ENCODE assay signal across 1 cellular context in the genomic region with DNA sequence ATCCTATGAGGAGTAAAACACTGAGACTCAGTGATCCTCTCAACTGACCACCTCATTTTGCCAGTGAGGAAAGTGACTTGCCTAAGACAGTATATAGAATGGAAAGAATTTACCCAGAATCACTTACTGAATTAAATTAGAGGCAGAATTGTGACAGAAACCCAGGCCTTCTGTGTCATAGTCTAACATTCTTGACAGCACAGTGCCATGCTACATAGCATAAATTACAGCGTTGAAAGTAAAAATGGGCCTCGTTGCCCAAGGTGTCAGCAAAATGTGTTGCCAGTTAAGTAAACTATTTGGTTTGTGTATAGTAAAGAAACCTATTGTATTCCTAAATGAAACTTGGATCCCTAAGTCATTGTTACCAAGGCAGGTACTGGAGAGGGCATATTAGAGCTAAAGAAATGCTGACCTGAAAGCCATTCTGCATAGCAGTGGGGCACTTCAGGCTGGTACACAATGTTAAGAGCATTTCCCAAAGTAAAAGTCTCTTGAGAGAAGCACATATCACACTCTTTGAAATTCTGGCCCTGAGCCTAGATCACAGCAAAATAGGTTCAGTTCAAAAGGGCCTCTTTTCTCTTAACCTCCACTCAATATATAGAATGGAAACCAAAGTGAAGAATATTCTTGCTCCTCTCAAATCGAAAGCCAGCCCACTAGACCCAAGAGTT.
TF ChIP-seq lines count a peak whose summit lies in the region.

No MANE protein-coding gene starts in this region.

TF ChIP-seq in GM23338, 12 proteins besides CTCF, POLR2A, EP300 and RAD21 (continued from another document):
- TF ChIP-seq ZNF462 (CRISPR knock-in tag; IDR thresholded peaks at IDR 0.05) (no peak), ZNF331 (CRISPR knock-in tag; IDR thresholded peaks at IDR 0.05; ENCODE audit: low read depth) (no peak), ZNF114 (CRISPR knock-in tag; IDR thresholded peaks at IDR 0.05) (no peak), NANOG (IDR thresholded peaks at IDR 0.05; ENCODE audit: borderline replicate concordance) (no peak)
- TF ChIP-seq, protein P1, sequence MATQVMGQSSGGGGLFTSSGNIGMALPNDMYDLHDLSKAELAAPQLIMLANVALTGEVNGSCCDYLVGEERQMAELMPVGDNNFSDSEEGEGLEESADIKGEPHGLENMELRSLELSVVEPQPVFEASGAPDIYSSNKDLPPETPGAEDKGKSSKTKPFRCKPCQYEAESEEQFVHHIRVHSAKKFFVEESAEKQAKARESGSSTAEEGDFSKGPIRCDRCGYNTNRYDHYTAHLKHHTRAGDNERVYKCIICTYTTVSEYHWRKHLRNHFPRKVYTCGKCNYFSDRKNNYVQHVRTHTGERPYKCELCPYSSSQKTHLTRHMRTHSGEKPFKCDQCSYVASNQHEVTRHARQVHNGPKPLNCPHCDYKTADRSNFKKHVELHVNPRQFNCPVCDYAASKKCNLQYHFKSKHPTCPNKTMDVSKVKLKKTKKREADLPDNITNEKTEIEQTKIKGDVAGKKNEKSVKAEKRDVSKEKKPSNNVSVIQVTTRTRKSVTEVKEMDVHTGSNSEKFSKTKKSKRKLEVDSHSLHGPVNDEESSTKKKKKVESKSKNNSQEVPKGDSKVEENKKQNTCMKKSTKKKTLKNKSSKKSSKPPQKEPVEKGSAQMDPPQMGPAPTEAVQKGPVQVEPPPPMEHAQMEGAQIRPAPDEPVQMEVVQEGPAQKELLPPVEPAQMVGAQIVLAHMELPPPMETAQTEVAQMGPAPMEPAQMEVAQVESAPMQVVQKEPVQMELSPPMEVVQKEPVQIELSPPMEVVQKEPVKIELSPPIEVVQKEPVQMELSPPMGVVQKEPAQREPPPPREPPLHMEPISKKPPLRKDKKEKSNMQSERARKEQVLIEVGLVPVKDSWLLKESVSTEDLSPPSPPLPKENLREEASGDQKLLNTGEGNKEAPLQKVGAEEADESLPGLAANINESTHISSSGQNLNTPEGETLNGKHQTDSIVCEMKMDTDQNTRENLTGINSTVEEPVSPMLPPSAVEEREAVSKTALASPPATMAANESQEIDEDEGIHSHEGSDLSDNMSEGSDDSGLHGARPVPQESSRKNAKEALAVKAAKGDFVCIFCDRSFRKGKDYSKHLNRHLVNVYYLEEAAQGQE (IDR thresholded peaks at IDR 0.05; ENCODE audit: unreplicated experiment), result no peak
TF ChIP-seq in GM23338: peak in this region for 0.
